In genomic region chr11:122108192-122108799, GRCh38 we compare ENCODE assay signal across 8 cellular contexts. TPM values are rescaled to one million over a fixed set of nuclear protein-coding genes. Genes with fewer than 3 reads are reported as not detected.
A peak's percentile ranks its signal among the peaks of the same experiment; 100 is the strongest.
DNase-seq lines count a peak whose midpoint lies in the region; ATAC-seq and TF ChIP-seq lines count a peak whose summit lies in the region.

No MANE protein-coding gene starts in this region.

- peaks cover 40% of the 10 kb centered on the region for H3K4me1 Mint-ChIP-seq in MCF 10A (ENCODE audit: insufficient read depth, unreplicated experiment)

- H3K27ac Mint-ChIP-seq in MCF 10A (ENCODE audit: low read depth, unreplicated experiment): peak overlapping the region; percentile 47

- H3K36me3 ChIP-seq in breast epithelium (no peaks in the 10 kb centered on the region), neural cell (ENCODE audit: insufficient read depth, low read length) (no peaks in the 10 kb centered on the region)

- H3K4me3 Mint-ChIP-seq in MCF 10A (ENCODE audit: unreplicated experiment): no peak overlapping the region

- H3K27me3 ChIP-seq in breast epithelium (no peaks in the 10 kb centered on the region), neural cell (ENCODE audit: insufficient read depth, low read depth, low read length) (no peaks in the 10 kb centered on the region)

- no peaks in the 10 kb centered on the region for H3K9me2 ChIP-seq in neural cell (ENCODE audit: insufficient read depth, low read length)

- H4K20me1 ChIP-seq in neural cell (ENCODE audit: insufficient read depth): no peaks in the 10 kb centered on the region

- H3F3A ChIP-seq in neural cell (ENCODE audit: insufficient read depth, low read length, poor library complexity, severe bottlenecking): no peaks in the 10 kb centered on the region

- H3K9me3 ChIP-seq in breast epithelium: no peaks in the 10 kb centered on the region
- no peaks in the 10 kb centered on the region for H3K9me3 ChIP-seq in neural cell (ENCODE audit: low read length)

- no TSS peak for BruUV-seq in MCF 10A (replicated peaks; lab: Mats Ljungman, UMichigan)

- no peaks in the 10 kb centered on the region for H3K9me3 Mint-ChIP-seq in MCF 10A (ENCODE audit: unreplicated experiment)

- POLR2A ChIA-PET in MCF 10A (lab: Yijun Ruan, JAX): interaction anchor here (0.6 to 1.8 kb wide), 10 partner anchors 10 to 99 kb away, joined by 3 to 11 read pairs (median 4); no protein-coding TSS in a partner anchor

- no peaks in the 10 kb centered on the region for H3K4me1 ChIP-seq in breast epithelium

- no peaks in the 10 kb centered on the region for H3K27me3 Mint-ChIP-seq in MCF 10A (ENCODE audit: insufficient read depth, unreplicated experiment)

- H3K9ac ChIP-seq in neural cell (ENCODE audit: low read length): no peak overlapping the region

- DNase-seq in MCF 10A (ENCODE audit: unreplicated experiment) (peak; percentile 60), breast epithelium (ENCODE audit: low spot score in 2 of 2) (no peak), NCI-H2227 treated with DMSO at 0.1 percent for 48 hours (lab: John Stamatoyannopoulos, UW) (peak; percentile 41), ecto neural progenitor cell (ENCODE audit: low spot score) (peak; percentile 52), AG08396 (ENCODE audit: low spot score) (no peak), NCI-H2171 (lab: John Stamatoyannopoulos, UW) (no peak), left colon (no peak)

- no peak for TF ChIP-seq EP300 in neural cell (conservative IDR thresholded peaks at IDR 0.05; ENCODE audit: poor library complexity, severe bottlenecking)

- H3K4me2 ChIP-seq in neural cell (ENCODE audit: low read length): no peak overlapping the region

- H3K4me3 ChIP-seq in breast epithelium (no peak overlapping the region), neural cell (ENCODE audit: low read length) (no peak overlapping the region)

- no peak for TF ChIP-seq POLR2A in breast epithelium (IDR thresholded peaks at IDR 0.05)

- peak; percentile 50 for TF ChIP-seq CTCF in MCF 10A (IDR thresholded peaks at IDR 0.05; ENCODE audit: unreplicated experiment)
- peak in 1 of 3 donors; percentile 12 for TF ChIP-seq CTCF in breast epithelium (IDR thresholded peaks at IDR 0.05)
- peak; percentile 41 for TF ChIP-seq CTCF in neural cell (IDR thresholded peaks at IDR 0.05; ENCODE audit: poor library complexity, severe bottlenecking)

- ATAC-seq in left colon: no peak

- peaks cover 53% of the 10 kb centered on the region for H3K36me3 Mint-ChIP-seq in MCF 10A (ENCODE audit: insufficient read depth, unreplicated experiment)

- intact Hi-C loops in MCF 10A (cut with micrococcal nuclease) (no loop called here), breast epithelium (cut with DNase I; ENCODE audit: low total_unique reads) (no loop called here), left colon (cut with DNase I, micrococcal nuclease) (no loop called here)

- CTCF ChIA-PET in MCF 10A (lab: Yijun Ruan, JAX): interaction anchor here (0.6 to 2.1 kb wide), 13 partner anchors 9 to 453 kb away, joined by 3 to 14 read pairs (median 4); no protein-coding TSS in a partner anchor

- no peaks in the 10 kb centered on the region for H3K79me2 ChIP-seq in neural cell (replicated peaks; ENCODE audit: insufficient read depth, low read length)

- TF ChIP-seq RAD21 in neural cell (conservative IDR thresholded peaks at IDR 0.05): no peak

- H3K27ac ChIP-seq in breast epithelium: no peak overlapping the region
- no peak overlapping the region for H3K27ac ChIP-seq in neural cell (ENCODE audit: low read length)

- no peak overlapping the region for H2AFZ ChIP-seq in neural cell (ENCODE audit: low read depth, low read length)

TF ChIP-seq in neural cell, 6 proteins besides CTCF, POLR2A, EP300 and RAD21:
- TF ChIP-seq EZH2 (IDR thresholded peaks at IDR 0.05; ENCODE audit: borderline replicate concordance, insufficient read depth, low read length, poor library complexity, severe bottlenecking) (no peak), POLR2AphosphoS5 (IDR thresholded peaks at IDR 0.05) (no peak), MXI1 (conservative IDR thresholded peaks at IDR 0.05; ENCODE audit: poor library complexity, severe bottlenecking) (no peak)

RNA-seq across cellular contexts. Expression of gene BLID, which starts 7.7 kb away (rescaled TPM):
- 4.1 and 4.5 TPM in 2 replicates for total RNA-seq in MCF 10A (2022)
- total RNA-seq in breast epithelium: 1 to 10 TPM; 2.0 to 2.8 (median 2.4) TPM
- polyA plus RNA-seq in neural cell: not detected in 2 replicates
- polyA minus RNA-seq in neural cell: not detected in 2 replicates
- total RNA-seq in left colon: not detected

Comparison
In these comparisons a context has a peak if more than half of its experiments do, and no peak if none do; other contexts are left out.
1. DNase-seq: peak in MCF 10A (single experiment), NCI-H2227 treated with DMSO at 0.1 percent for 48 hours (single experiment) and ecto neural progenitor cell (single experiment); none in breast epithelium (0 of 2), AG08396 (single experiment), NCI-H2171 (single experiment) and left colon (0 of 2).